ENCODE assay signal across 19 cellular contexts in the genomic region with DNA sequence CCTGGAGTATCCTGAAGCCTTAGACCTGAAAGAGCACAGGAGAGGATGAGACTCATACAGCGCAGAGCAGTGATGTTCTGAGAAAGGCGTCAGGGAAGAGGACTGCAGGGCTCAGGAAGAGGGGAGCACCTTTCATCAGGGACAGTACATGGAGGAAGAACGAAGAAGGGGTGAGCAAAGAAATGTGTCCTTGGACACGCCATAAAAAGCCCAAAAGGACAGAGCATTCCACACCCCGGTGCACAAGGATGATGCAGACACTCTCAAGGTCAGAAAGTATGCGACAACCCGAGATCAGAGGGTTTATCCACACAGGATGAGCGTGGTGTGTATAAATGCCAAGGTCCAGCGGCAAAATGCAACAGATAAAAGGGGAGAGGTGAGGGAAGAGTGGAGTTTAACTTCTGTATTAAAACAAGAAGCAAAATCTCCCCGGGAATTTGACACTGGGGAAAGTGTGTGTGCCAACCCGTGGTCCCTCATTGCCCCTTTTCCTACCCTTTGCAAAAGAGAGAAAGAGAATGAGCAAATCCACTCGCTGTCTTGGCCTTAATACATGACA.
"Had no signal": no experiment of that assay in that cellular context is flagged by ENCODE, and none has a peak within 500 bp of the region (broad histone marks: within the 10 kb centered on the region; RNA-seq: fewer than 3 reads in every experiment).

No MANE protein-coding gene starts in this region.

- H3K4me3 ChIP-seq: body of pancreas, pancreas, smooth muscle cell, testis had no signal

- H3K4me2 ChIP-seq: smooth muscle cell had no signal

- H3K27me3 ChIP-seq: body of pancreas, pancreas, testis had no signal

- FAIRE-seq: colon, frontal cortex, pancreas, TTC549 had no signal

- H3K27ac ChIP-seq: body of pancreas, pancreas had no signal

- DNase-seq: activated CD4-positive, alpha-beta memory T cell treated with anti-CD3 and anti-CD28 coated beads, Interleukin-2, amount 10 ng/mL, durations not matched to agents 7 days and 5 days; activated CD4-positive, alpha-beta T cell treated with anti-CD3 and anti-CD28 coated beads for 48 hours; activated CD4-positive, CD25-positive, alpha-beta regulatory T cell; activated CD8-positive, alpha-beta memory T cell treated with anti-CD3 and anti-CD28 coated beads, Interleukin-2, amount 10 ng/mL, durations not matched to agents 7 days and 5 days; activated naive CD8-positive, alpha-beta T cell treated with anti-CD3 and anti-CD28 coated beads for 36 hours; erythroblast; kidney glomerular epithelial cell; mesendoderm; naive thymus-derived CD8-positive, alpha-beta T cell; stimulated activated CD4-positive, alpha-beta T cell treated with anti-CD3 and anti-CD28 coated beads, Interleukin-4, amount 100 ng/mL, for 24 hours had no signal

- H3K9me3 ChIP-seq: body of pancreas, pancreas, testis had no signal

- ATAC-seq: activated CD8-positive, alpha-beta memory T cell treated with anti-CD3 and anti-CD28 coated beads, Interleukin-2, amount 10 ng/mL, durations not matched to agents 7 days and 5 days; naive thymus-derived CD8-positive, alpha-beta T cell; sciatic nerve; stimulated activated memory B cell treated with anti-CD40 and anti-IgM and Interleukin-4, amounts not matched to agents 10 μg/mL and 1 μg/mL and 100 μg/mL, for 72 hours had no signal
